22 cellular contexts compared by ENCODE assay signal in the genomic region with DNA sequence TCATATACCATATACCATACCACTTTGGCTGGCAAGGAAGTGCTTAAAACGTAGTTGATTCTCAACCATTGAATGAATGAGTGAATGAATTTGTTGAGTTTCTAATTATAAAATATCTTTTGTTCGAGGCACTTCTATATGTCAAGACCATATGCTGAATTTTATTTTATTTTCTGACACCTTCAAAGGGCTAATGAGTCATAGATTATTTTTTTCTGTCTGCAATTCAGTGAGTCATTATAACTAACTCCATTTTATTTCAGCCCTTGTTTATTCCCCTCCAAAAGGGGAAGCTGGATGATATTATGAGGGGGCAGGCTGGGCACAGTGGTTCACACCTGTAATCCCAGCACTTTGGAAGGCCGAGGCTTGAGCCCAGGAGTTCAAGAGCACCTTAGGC.
"Had no signal": no experiment of that assay in that cellular context is flagged by ENCODE, and none has a peak within 500 bp of the region (broad histone marks: within the 10 kb centered on the region; RNA-seq: fewer than 3 reads in every experiment).

No MANE protein-coding gene starts in this region.

- H3K4me2 ChIP-seq: hepatocyte had no signal

- FAIRE-seq: kidney had no signal

- H3K27ac Mint-ChIP-seq: endodermal cell; memory B cell; mesothelial cell of epicardium; natural killer cell; stimulated activated naive B cell treated with anti-CD40 and anti-IgM and Interleukin-4, amounts not matched to agents 10 μg/mL and 1 μg/mL and 100 μg/mL, for 72 hours; stimulated activated naive CD8-positive, alpha-beta T cell treated with anti-CD3 and anti-CD28 coated beads, Interleukin-15, amount 100 ng/mL, for 72 hours had no signal

- H3K27me3 ChIP-seq: esophagus muscularis mucosa, hepatocyte, sigmoid colon, testis, tibial nerve had no signal

- H3K27ac ChIP-seq: coronary artery, esophagus muscularis mucosa, hepatocyte, left ventricle myocardium inferior, lower lobe of right lung, sigmoid colon, skin epidermis, testis, tibial nerve had no signal

- H3K36me3 ChIP-seq: esophagus muscularis mucosa, left ventricle myocardium inferior, lower lobe of right lung, sigmoid colon, tibial nerve had no signal

- H3K4me3 Mint-ChIP-seq: endodermal cell; memory B cell; mesothelial cell of epicardium; natural killer cell; neural crest cell; stimulated activated naive B cell treated with anti-CD40 and anti-IgM and Interleukin-4, amounts not matched to agents 10 μg/mL and 1 μg/mL and 100 μg/mL, for 72 hours; stimulated activated naive CD8-positive, alpha-beta T cell treated with anti-CD3 and anti-CD28 coated beads, Interleukin-15, amount 100 ng/mL, for 72 hours had no signal

- H3K4me3 ChIP-seq: coronary artery, esophagus muscularis mucosa, hepatocyte, left ventricle myocardium inferior, lower lobe of right lung, sigmoid colon, skin epidermis, testis, tibial nerve had no signal

- H3K36me3 Mint-ChIP-seq: memory B cell; mesothelial cell of epicardium; natural killer cell; stimulated activated naive B cell treated with anti-CD40 and anti-IgM and Interleukin-4, amounts not matched to agents 10 μg/mL and 1 μg/mL and 100 μg/mL, for 72 hours had no signal

- H3K4me1 Mint-ChIP-seq: endodermal cell; natural killer cell; neural crest cell; stimulated activated naive CD8-positive, alpha-beta T cell treated with anti-CD3 and anti-CD28 coated beads, Interleukin-15, amount 100 ng/mL, for 72 hours had no signal

- H2AFZ ChIP-seq: hepatocyte had no signal

- H3K9me3 ChIP-seq: esophagus muscularis mucosa, left ventricle myocardium inferior, lower lobe of right lung, sigmoid colon, testis had no signal

- H3K4me1 ChIP-seq: esophagus muscularis mucosa, left ventricle myocardium inferior, lower lobe of right lung, sigmoid colon, testis, tibial nerve had no signal

- H3K9me3 Mint-ChIP-seq: memory B cell; stimulated activated naive CD8-positive, alpha-beta T cell treated with anti-CD3 and anti-CD28 coated beads, Interleukin-15, amount 100 ng/mL, for 72 hours had no signal

- H3K79me2 ChIP-seq: hepatocyte had no signal

- DNase-seq: effector CD4-positive, alpha-beta T cell; endodermal cell; kidney; left cardiac atrium; left ventricle myocardium inferior; lower lobe of right lung; natural killer cell; posterior cingulate gyrus; sigmoid colon; stimulated activated CD4-positive, alpha-beta T cell treated with anti-CD3 and anti-CD28 coated beads, Interleukin-2, amount 100 ng/mL, for 24 hours; stimulated activated CD4-positive, alpha-beta T cell treated with anti-CD3 and anti-CD28 coated beads, Interleukin-4, amount 100 ng/mL, for 4 hours; stimulated activated naive B cell treated with anti-CD40 and anti-IgM and Interleukin-4, amounts not matched to agents 10 μg/mL and 1 μg/mL and 100 μg/mL, for 72 hours; stimulated activated naive CD8-positive, alpha-beta T cell treated with anti-CD3 and anti-CD28 coated beads, Interleukin-15, amount 100 ng/mL, for 72 hours; testis had no signal
